8 cellular contexts compared by ENCODE assay signal in genomic region chr20:53660947-53661381, GRCh38.
A peak's percentile ranks its signal among the peaks of the same experiment; 100 is the strongest.
DNase-seq lines count a peak whose midpoint lies in the region; ATAC-seq, FAIRE-seq and TF ChIP-seq lines count a peak whose summit lies in the region.

No MANE protein-coding gene starts in this region.

- no peak for TF ChIP-seq RAD21 in SK-N-SH (IDR thresholded peaks at IDR 0.05; ENCODE audit: low read length)

- H3K27ac ChIP-seq in SK-N-SH (ENCODE audit: low read depth in 2 of 2, low read length in 1 of 2) (peak overlapping the region; percentile 17 to 29; a peak in 2 of 4 replicates), gastroesophageal sphincter (peak overlapping the region in 3 of 4 donors; percentile 74 to 82 (median 75)), smooth muscle cell (ENCODE audit: low read depth) (peak overlapping the region; percentile 37)

- no peaks in the 10 kb centered on the region for H4K20me1 ChIP-seq in SK-N-SH (ENCODE audit: insufficient read depth)
- no peaks in the 10 kb centered on the region for H4K20me1 ChIP-seq in smooth muscle cell (ENCODE audit: low read depth)

- H3K79me2 ChIP-seq in SK-N-SH (ENCODE audit: insufficient read depth) = no peaks in the 10 kb centered on the region
- no peaks in the 10 kb centered on the region for H3K79me2 ChIP-seq in smooth muscle cell (ENCODE audit: low read depth)

- WGBS in SK-N-SH (ENCODE audit: low lambda C conversion rate) = 57% methylated on average over 6 of the region's 6 CpGs
- WGBS in gastroesophageal sphincter (ENCODE audit: low coverage in 1 of 2), 2 donors = 41 to 80% methylated on average over 2 to 5 of the region's 6 CpGs
- WGBS in smooth muscle cell (ENCODE audit: low lambda C conversion rate) = 63% methylated on average over 6 of the region's 6 CpGs

- H3K9me3 ChIP-seq in SK-N-SH (no peaks in the 10 kb centered on the region), gastroesophageal sphincter (no peaks in the 10 kb centered on the region), smooth muscle cell (replicated peaks; ENCODE audit: low read depth) (no peaks in the 10 kb centered on the region)

- peak; percentile 51 for ATAC-seq in GM19351 (IDR thresholded peaks at IDR 0.05; ENCODE audit: unreplicated experiment)
- ATAC-seq in gastroesophageal sphincter = no peak
- ATAC-seq in GM18520 (IDR thresholded peaks at IDR 0.05; ENCODE audit: unreplicated experiment) = no peak
- ATAC-seq in GM21786 (IDR thresholded peaks at IDR 0.05; ENCODE audit: unreplicated experiment) = no peak

- H3K4me3 ChIP-seq in SK-N-SH (ENCODE audit: low read depth in 2 of 2, low read length in 1 of 2) = no peak overlapping the region
- no peak overlapping the region for H3K4me3 ChIP-seq in gastroesophageal sphincter
- H3K4me3 ChIP-seq in smooth muscle cell = no peak overlapping the region

- H3K27me3 ChIP-seq in SK-N-SH (ENCODE audit: insufficient read depth) (no peaks in the 10 kb centered on the region), gastroesophageal sphincter (no peaks in the 10 kb centered on the region), smooth muscle cell (ENCODE audit: low read depth) (no peaks in the 10 kb centered on the region)

- H3F3A ChIP-seq in SK-N-SH (replicated peaks; ENCODE audit: insufficient read depth) = peaks cover 18% of the 10 kb centered on the region
- peaks cover 22% of the 10 kb centered on the region for H3F3A ChIP-seq in smooth muscle cell (ENCODE audit: low read depth)

- TF ChIP-seq CTCF in SK-N-SH (IDR thresholded peaks at IDR 0.05) = no peak
- TF ChIP-seq CTCF in gastroesophageal sphincter (IDR thresholded peaks at IDR 0.05) = no peak
- no peak for TF ChIP-seq CTCF in smooth muscle cell (IDR thresholded peaks at IDR 0.05; ENCODE audit: borderline replicate concordance, insufficient read depth, poor library complexity, severe bottlenecking)

- no peaks in the 10 kb centered on the region for H3K36me3 ChIP-seq in SK-N-SH (replicated peaks in 1 of 2; ENCODE audit: control insufficient read depth in 1 of 2, insufficient read depth in 2 of 2, low read length in 1 of 2)
- no peaks in the 10 kb centered on the region for H3K36me3 ChIP-seq in gastroesophageal sphincter
- H3K36me3 ChIP-seq in smooth muscle cell (ENCODE audit: low read depth) = no peaks in the 10 kb centered on the region

- H3K4me1 ChIP-seq in SK-N-SH (ENCODE audit: control insufficient read depth in 1 of 2, insufficient read depth in 2 of 2, low read depth in 1 of 2, low read length in 1 of 2) (peaks cover 20 to 33% of the 10 kb centered on the region in 2 experiments; a peak in 3 of 4 replicates), gastroesophageal sphincter (peaks cover 4 to 19% (median 9%) of the 10 kb centered on the region in 3 donors), smooth muscle cell (ENCODE audit: low read depth) (peaks cover 38% of the 10 kb centered on the region)

- CTCF ChIA-PET in SK-N-SH (lab: Yijun Ruan, JAX) = interaction anchor here (1.0 kb wide), 2 partner anchors 38 to 538 kb away, joined by 3 to 4 read pairs; no protein-coding TSS in a partner anchor

- DNase-seq in SK-N-SH (no peak), smooth muscle cell (lab: John Stamatoyannopoulos, UW; ENCODE audit: unreplicated experiment) (no peak), RCC 7860 (ENCODE audit: low spot score) (no peak)
- DNase-seq in stimulated activated naive CD4-positive, alpha-beta T cell treated with Interleukin-2 at 50 U/mL for 16 hours (lab: John Stamatoyannopoulos, UW) = no peak

- TF ChIP-seq EP300 in SK-N-SH (IDR thresholded peaks at IDR 0.05; ENCODE audit: borderline replicate concordance in 1 of 2, low read depth in 1 of 2, low read length in 1 of 2) = no peak
- TF ChIP-seq EP300 in gastroesophageal sphincter (IDR thresholded peaks at IDR 0.05) = no peak

- no peak overlapping the region for H3K9ac ChIP-seq in SK-N-SH
- H3K9ac ChIP-seq in smooth muscle cell (ENCODE audit: low read depth) = no peak overlapping the region

- no peak for FAIRE-seq in RCC 7860 (lab: Jason Lieb, UNC)

- H3K4me2 ChIP-seq in SK-N-SH (peak overlapping the region; percentile 13; the same call in 1 of the 2 replicates), smooth muscle cell (peak overlapping the region; percentile 83)

- TF ChIP-seq POLR2A in gastroesophageal sphincter (IDR thresholded peaks at IDR 0.05) = no peak

- POLR2A ChIA-PET in SK-N-SH (lab: Yijun Ruan, JAX) = no interaction called here

- H2AFZ ChIP-seq in SK-N-SH (ENCODE audit: low read depth) (peak overlapping the region; percentile 47), smooth muscle cell (ENCODE audit: low read depth) (peak overlapping the region; percentile 97)

- H3K9me2 ChIP-seq in SK-N-SH = no peaks in the 10 kb centered on the region

TF ChIP-seq in SK-N-SH, 30 proteins besides CTCF, POLR2A, EP300 and RAD21:
- TF ChIP-seq MAX (IDR thresholded peaks at IDR 0.05; ENCODE audit: low read depth) (no peak), TCF12 (IDR thresholded peaks at IDR 0.05) (peak; percentile 70)

Comparison
In these comparisons a context has a peak if more than half of its experiments do, and no peak if none do; other contexts are left out.
1. H3K27ac ChIP-seq: peak in every context shown above with its lines; median percentile 75 in gastroesophageal sphincter; 37 in smooth muscle cell; 23 in SK-N-SH.